In genomic region chr10:89452193-89452592, GRCh38 we compare ENCODE assay signal across 2 cellular contexts.
TF ChIP-seq lines count a peak whose summit lies in the region.

No MANE protein-coding gene starts in this region.

TF ChIP-seq in HepG2, 621 proteins besides CTCF, POLR2A, EP300 and RAD21:
- TF ChIP-seq MAFF (IDR thresholded peaks at IDR 0.05; ENCODE audit: low read depth, low read length), result peak; percentile 66; the same call in 1 of the 2 replicates
- peak; percentile 71 to 81 for TF ChIP-seq MAFK (conservative IDR thresholded peaks at IDR 0.05 in 1 of 2, IDR thresholded peaks at IDR 0.05 in 1 of 2; ENCODE audit: low read length in 2 of 2)
- no peak for TF ChIP-seq ZC3H4 (CRISPR knock-in tag; IDR thresholded peaks at IDR 0.05; ENCODE audit: borderline replicate concordance)
TF ChIP-seq in HepG2: peak in this region for 2.

TF ChIP-seq in K562, 482 proteins besides CTCF, POLR2A, EP300 and RAD21:
- TF ChIP-seq POLR2AphosphoS2 (IDR thresholded peaks at IDR 0.05; ENCODE audit: low read length), result no peak
- peak; percentile 35 for TF ChIP-seq MAFF (IDR thresholded peaks at IDR 0.05; ENCODE audit: low read length)
- no peak for TF ChIP-seq CREB1 (IDR thresholded peaks at IDR 0.05)
- TF ChIP-seq CREB1 (CRISPR knock-in tag; IDR thresholded peaks at IDR 0.05), result no peak
- peak; percentile 44; the same call in 1 of the 2 replicates for TF ChIP-seq MAFG (tag; conservative IDR thresholded peaks at IDR 0.05)
- TF ChIP-seq ZNF316 (IDR thresholded peaks at IDR 0.05), result peak; percentile 61
- TF ChIP-seq SRF (CRISPR knock-in tag; IDR thresholded peaks at IDR 0.05), result no peak
- TF ChIP-seq C11orf30 (IDR thresholded peaks at IDR 0.05; ENCODE audit: low read depth), result peak; percentile 26; the same call in 1 of the 2 replicates
- TF ChIP-seq FOXP1 (CRISPR knock-in tag; IDR thresholded peaks at IDR 0.05), result no peak
- no peak for TF ChIP-seq HOMEZ (CRISPR knock-in tag; IDR thresholded peaks at IDR 0.05)
